ENCODE assay signal across 14 cellular contexts in the genomic region with DNA sequence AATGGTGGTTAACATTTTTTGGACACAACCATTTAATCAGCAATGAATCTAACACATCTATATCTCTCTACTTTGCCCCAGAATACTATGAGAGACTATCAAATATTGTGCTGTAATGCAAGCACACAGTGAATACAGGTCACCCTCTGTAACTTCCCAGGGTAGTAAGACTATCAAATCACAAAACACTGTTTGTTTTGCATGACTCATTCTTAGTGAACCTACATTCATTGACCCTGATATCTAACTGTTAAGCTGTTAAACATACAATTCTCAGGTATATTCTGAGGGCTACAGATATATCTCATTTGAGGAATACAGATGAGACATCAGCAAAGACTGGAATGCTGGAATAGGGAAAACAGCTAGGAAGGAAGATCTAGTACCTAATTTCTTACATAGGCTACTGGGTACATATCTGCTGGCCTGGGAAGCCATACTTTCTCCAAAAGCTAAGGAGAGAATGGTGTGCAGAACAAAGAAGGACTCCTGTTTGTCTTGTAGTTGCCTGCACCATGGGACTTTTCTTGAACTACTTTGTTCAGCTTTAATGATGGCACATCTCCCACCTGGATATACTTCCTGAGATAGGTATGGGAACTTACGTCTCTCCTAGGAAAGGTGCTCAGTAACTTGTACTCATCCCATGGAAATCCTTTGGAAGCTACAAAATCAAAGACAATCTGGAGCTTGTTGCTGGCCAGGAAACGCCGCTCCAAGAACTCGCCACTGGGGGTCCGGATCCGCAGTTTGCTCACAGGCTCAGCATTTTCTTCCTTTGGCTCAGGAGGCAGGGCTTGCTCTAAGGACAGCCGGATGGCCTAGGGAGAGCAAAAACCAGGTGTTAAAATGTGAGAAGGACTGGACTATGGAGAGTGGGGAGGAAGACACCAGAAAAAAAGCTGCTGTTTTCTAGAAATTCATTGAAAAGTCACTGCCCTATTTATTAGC. TPM values are rescaled to one million over a fixed set of nuclear protein-coding genes. Genes with fewer than 3 reads are reported as not detected.
DNase-seq lines count a peak whose midpoint lies in the region; ATAC-seq, FAIRE-seq and TF ChIP-seq lines count a peak whose summit lies in the region.
"Had no signal": no experiment of that assay in that cellular context is flagged by ENCODE, and none has a peak within 500 bp of the region (broad histone marks: within the 10 kb centered on the region; RNA-seq: fewer than 3 reads in every experiment).

No MANE protein-coding gene starts in this region.

- peak; percentile 91 to 100 (median 96) for ATAC-seq in right lobe of liver

- H3K4me3 ChIP-seq in right lobe of liver: no peak overlapping the region
- H3K4me3 ChIP-seq: ascending aorta had no signal

- peaks cover 0 to 8% (median 3%) of the 10 kb centered on the region in 4 donors for H3K36me3 ChIP-seq in right lobe of liver

- H3K36me3 Mint-ChIP-seq in endothelial cell (ENCODE audit: low read depth, unreplicated experiment): no peaks in the 10 kb centered on the region

- intact Hi-C loops in right lobe of liver (cut with DNase I): no loop called here

- no peaks in the 10 kb centered on the region for H3K27me3 ChIP-seq in right lobe of liver
- H3K27me3 ChIP-seq: ascending aorta had no signal

- no peaks in the 10 kb centered on the region for H3K9me3 ChIP-seq in right lobe of liver
- H3K9me3 ChIP-seq: ascending aorta had no signal

- peak; percentile 81 for FAIRE-seq in H54 (lab: Jason Lieb, UNC)
- FAIRE-seq: TTC549 had no signal

- no peak overlapping the region for H3K27ac ChIP-seq in right lobe of liver
- no peak overlapping the region for H3K27ac ChIP-seq in substantia nigra (ENCODE audit: low read depth, low read length, poor library complexity, severe bottlenecking)
- H3K27ac ChIP-seq: ascending aorta had no signal

- H3K27me3 Mint-ChIP-seq in endothelial cell (ENCODE audit: unreplicated experiment): no peaks in the 10 kb centered on the region
- H3K27me3 Mint-ChIP-seq: CD8-positive, alpha-beta memory T cell had no signal

- 90% methylated on average over 5 of the region's 7 CpGs for WGBS in right lobe of liver (ENCODE audit: insufficient coverage, low coverage, low lambda C conversion rate, missing lambda C conversion rate)

- TF ChIP-seq CTCF in endothelial cell (IDR thresholded peaks at IDR 0.05; ENCODE audit: unreplicated experiment) (no peak), right lobe of liver (IDR thresholded peaks at IDR 0.05) (no peak)

- no peaks in the 10 kb centered on the region for H3K9me3 Mint-ChIP-seq in endothelial cell (ENCODE audit: unreplicated experiment)
- H3K9me3 Mint-ChIP-seq: CD8-positive, alpha-beta memory T cell had no signal

- DNase-seq in H54 (ENCODE audit: insufficient read length, low spot score): peak; percentile 9
- DNase-seq in NCI-H460 (ENCODE audit: extremely low read depth, low read depth): peak; percentile 7
- peak; percentile 40 for DNase-seq in endothelial cell (ENCODE audit: low spot score)
- DNase-seq in right lobe of liver: no peak
- no peak for DNase-seq in NK-92 treated with Interleukin-12 subunit alpha and Interleukin-12 subunit beta, amount 100 ng/mL, for 24 hours (lab: John Stamatoyannopoulos, UW)
- no peak for DNase-seq in occipital lobe (lab: John Stamatoyannopoulos, UW)
- DNase-seq in EL: no peak
- no peak for DNase-seq in substantia nigra (lab: John Stamatoyannopoulos, UW)
- DNase-seq: activated CD8-positive, alpha-beta memory T cell treated with anti-CD3 and anti-CD28 coated beads, Interleukin-2, amount 50 U/mL, for 48 hours; CD8-positive, alpha-beta memory T cell; erythroblast; stimulated activated naive CD4-positive, alpha-beta T cell had no signal

- no peak overlapping the region for H3K27ac Mint-ChIP-seq in endothelial cell (ENCODE audit: unreplicated experiment)
- H3K27ac Mint-ChIP-seq: CD8-positive, alpha-beta memory T cell had no signal

- no peaks in the 10 kb centered on the region for H3K4me1 ChIP-seq in right lobe of liver
- H3K4me1 ChIP-seq: ascending aorta had no signal

- H3K4me3 Mint-ChIP-seq in endothelial cell (ENCODE audit: unreplicated experiment): no peak overlapping the region
- H3K4me3 Mint-ChIP-seq: CD8-positive, alpha-beta memory T cell had no signal

- TF ChIP-seq POLR2A in H54 (IDR thresholded peaks at IDR 0.05; ENCODE audit: low read depth, low read length) (no peak), right lobe of liver (IDR thresholded peaks at IDR 0.05) (no peak)

- H3K4me1 Mint-ChIP-seq in endothelial cell (ENCODE audit: unreplicated experiment): no peaks in the 10 kb centered on the region
- H3K4me1 Mint-ChIP-seq: CD8-positive, alpha-beta memory T cell had no signal

RNA-seq across cellular contexts. Expression of a gene that starts 51.9 kb away (rescaled TPM):
- total RNA-seq in NCI-H460 (2014; rRNA removed; shearing (Covaris generic)): 10.7 and 10.8 TPM in 2 replicates
- polyA plus RNA-seq in NCI-H460 (2014; cell fraction: nucleus; rRNA removed): 21.6 and 28.0 TPM in 2 replicates
- total RNA-seq in endothelial cell (ENCODE audit: unreplicated experiment) (not detected), right lobe of liver (not detected), occipital lobe (5.8 TPM)
- total RNA-seq: ascending aorta; CD8-positive, alpha-beta memory T cell had no signal
- polyA plus RNA-seq: CD8-positive, alpha-beta memory T cell had no signal

Comparison
In these comparisons a context has a peak if more than half of its experiments do, and no peak if none do; other contexts are left out.
1. DNase-seq: peak in H54 (single experiment), NCI-H460 (single experiment) and endothelial cell (single experiment); none in right lobe of liver (0 of 3), NK-92 treated with Interleukin-12 subunit alpha and Interleukin-12 subunit beta, amount 100 ng/mL, for 24 hours (single experiment), occipital lobe (single experiment), EL (single experiment) and substantia nigra (0 of 49).